22 cellular contexts compared by ENCODE assay signal in the genomic region with DNA sequence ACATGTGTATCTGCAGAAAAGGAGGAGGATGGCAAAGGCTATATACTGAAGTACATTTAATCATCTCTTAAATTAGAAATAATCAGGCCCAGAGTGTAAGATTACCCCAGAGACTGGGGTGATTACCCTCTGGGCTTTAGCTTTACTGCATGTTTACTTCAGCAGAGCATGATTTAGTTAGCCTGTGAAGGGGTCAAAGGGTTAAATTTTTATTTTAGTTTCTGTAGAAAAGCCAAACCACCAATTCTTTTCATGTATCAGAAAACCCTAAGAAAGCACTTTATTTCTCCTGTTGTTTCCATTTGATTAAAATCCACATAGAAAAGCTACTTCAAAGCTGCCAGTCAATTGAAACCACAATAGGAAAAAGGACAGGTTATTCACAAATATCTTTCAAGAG.
DNase-seq lines count a peak whose midpoint lies in the region; ATAC-seq, FAIRE-seq and TF ChIP-seq lines count a peak whose summit lies in the region.
"Had no signal": no experiment of that assay in that cellular context is flagged by ENCODE, and none has a peak within 500 bp of the region (broad histone marks: within the 10 kb centered on the region; RNA-seq: fewer than 3 reads in every experiment).

No MANE protein-coding gene starts in this region.

- H3K4me3 ChIP-seq in liver (ENCODE audit: low read depth in 1 of 3, low read length in 3 of 3): no peak overlapping the region
- H3K4me3 ChIP-seq in right lobe of liver: no peak overlapping the region
- H3K4me3 ChIP-seq in mammary epithelial cell (replicated peaks in 1 of 3; ENCODE audit: insufficient read depth in 1 of 3, low read depth in 2 of 3, low read length in 3 of 3): no peak overlapping the region
- H3K4me3 ChIP-seq: PC-9 had no signal

- in situ Hi-C loops in mammary epithelial cell (cut with MboI; ENCODE audit: low sequenced_read_pairs in 2 of 2): no loop called here

- H3K27me3 ChIP-seq in liver (ENCODE audit: control insufficient read depth in 4 of 4, insufficient read depth in 4 of 4, low read length in 3 of 4): no peaks in the 10 kb centered on the region
- H3K27me3 ChIP-seq in right lobe of liver: no peaks in the 10 kb centered on the region
- no peaks in the 10 kb centered on the region for H3K27me3 ChIP-seq in mammary epithelial cell (ENCODE audit: insufficient read depth, low read length)

- peaks cover 4% of the 10 kb centered on the region for H3K36me3 Mint-ChIP-seq in nephron progenitor cell (ENCODE audit: low read depth)
- no peaks in the 10 kb centered on the region for H3K36me3 Mint-ChIP-seq in naive thymus-derived CD8-positive, alpha-beta T cell

- CTCF ChIA-PET in mammary epithelial cell (lab: Charles Lee; ENCODE audit: low non-redundant PET): no interaction called here

- H4K20me1 ChIP-seq in mammary epithelial cell (ENCODE audit: insufficient read depth, low read length): no peaks in the 10 kb centered on the region

- intact Hi-C loops in right lobe of liver (cut with DNase I): no loop called here
- intact Hi-C loops in mammary epithelial cell (cut with micrococcal nuclease): loop anchor here (5.0 kb wide), 1 partner anchor 85 kb away; no protein-coding TSS in a partner anchor

- TF ChIP-seq CTCF in liver (IDR thresholded peaks at IDR 0.05; ENCODE audit: low read depth, low read length, missing input control) (no peak), right lobe of liver (IDR thresholded peaks at IDR 0.05) (no peak), nephron progenitor cell (IDR thresholded peaks at IDR 0.05) (no peak), mammary epithelial cell (conservative IDR thresholded peaks at IDR 0.05 in 1 of 2, IDR thresholded peaks at IDR 0.05 in 1 of 2; ENCODE audit: extremely low read depth in 1 of 2, insufficient read depth in 1 of 2, low read depth in 1 of 2, low read length in 2 of 2) (no peak)

- H3K36me3 ChIP-seq in liver (ENCODE audit: control insufficient read depth in 4 of 4, insufficient read depth in 3 of 4, low read depth in 1 of 4, low read length in 3 of 4): no peaks in the 10 kb centered on the region
- H3K36me3 ChIP-seq in right lobe of liver: no peaks in the 10 kb centered on the region
- H3K36me3 ChIP-seq in mammary epithelial cell (ENCODE audit: insufficient read depth, low read length): no peaks in the 10 kb centered on the region

- H3K4me3 Mint-ChIP-seq in nephron progenitor cell: no peak overlapping the region
- no peak overlapping the region for H3K4me3 Mint-ChIP-seq in naive thymus-derived CD8-positive, alpha-beta T cell
- H3K4me3 Mint-ChIP-seq: HFFc6 had no signal

- H3K9me3 ChIP-seq in liver (ENCODE audit: control insufficient read depth in 4 of 4, low read length in 3 of 4): no peaks in the 10 kb centered on the region
- H3K9me3 ChIP-seq in right lobe of liver: no peaks in the 10 kb centered on the region
- no peaks in the 10 kb centered on the region for H3K9me3 ChIP-seq in mammary epithelial cell (replicated peaks; ENCODE audit: insufficient read depth, low read length)

- H2AFZ ChIP-seq in mammary epithelial cell (ENCODE audit: low read depth, low read length): no peak overlapping the region
- H2AFZ ChIP-seq: PC-9 had no signal

- no peaks in the 10 kb centered on the region for H3K27me3 Mint-ChIP-seq in nephron progenitor cell (ENCODE audit: low read depth, poor library complexity)
- peaks cover 15 to 54% (median 22%) of the 10 kb centered on the region in 5 donors for H3K27me3 Mint-ChIP-seq in naive thymus-derived CD8-positive, alpha-beta T cell

- POLR2A ChIA-PET in naive thymus-derived CD8-positive, alpha-beta T cell (lab: Charles Lee): no interaction called here

- peak overlapping the region; percentile 98 for H3K27ac Mint-ChIP-seq in nephron progenitor cell
- H3K27ac Mint-ChIP-seq in naive thymus-derived CD8-positive, alpha-beta T cell: no peak overlapping the region
- H3K27ac Mint-ChIP-seq: HFFc6 had no signal

- no peak overlapping the region for H3K9ac ChIP-seq in liver (ENCODE audit: low read depth in 1 of 2, low read length in 2 of 2)
- no peak overlapping the region for H3K9ac ChIP-seq in mammary epithelial cell (ENCODE audit: insufficient read depth, low read length)

- H3K27ac ChIP-seq in liver (ENCODE audit: low read depth in 1 of 2, low read length in 2 of 2): no peak overlapping the region
- no peak overlapping the region for H3K27ac ChIP-seq in right lobe of liver
- H3K27ac ChIP-seq in mammary epithelial cell (ENCODE audit: insufficient read depth, low read depth, low read length): no peak overlapping the region
- H3K27ac ChIP-seq: PC-9, RWPE1 had no signal

- peaks cover 54% of the 10 kb centered on the region for H3K4me1 Mint-ChIP-seq in nephron progenitor cell
- no peaks in the 10 kb centered on the region for H3K4me1 Mint-ChIP-seq in naive thymus-derived CD8-positive, alpha-beta T cell

- BruUV-seq in mammary epithelial cell (replicated peaks; lab: Mats Ljungman, UMichigan): no TSS peak

- DNase-seq in right lobe of liver (no peak), nephron progenitor cell (no peak), putamen (ENCODE audit: low spot score) (no peak), mammary epithelial cell (no peak)
- no peak for DNase-seq in stimulated activated CD4-positive, alpha-beta T cell treated with anti-CD3 and anti-CD28 coated beads, Interleukin-1b, Interleukin-23, amount 100 ng/mL, for 48 hours
- no peak for DNase-seq in naive thymus-derived CD8-positive, alpha-beta T cell
- DNase-seq: AML-193, C1 segment of cervical spinal cord, EL, GF-D8, H7, HFFc6, Karpas-422, NCI-H1417, NCI-H1694 treated with DMSO at 0.1 percent for 48 hours, NCI-H446 treated with DMSO at 0.1 percent for 48 hours, NCI-H526 treated with DMSO at 0.1 percent for 48 hours, PC-9, SHP77 treated with DMSO at 0.1 percent for 48 hours had no signal

- H3K9me3 Mint-ChIP-seq in nephron progenitor cell: peaks cover 8% of the 10 kb centered on the region
- no peaks in the 10 kb centered on the region for H3K9me3 Mint-ChIP-seq in naive thymus-derived CD8-positive, alpha-beta T cell

- ATAC-seq in right lobe of liver: no peak
- no peak for ATAC-seq in naive thymus-derived CD8-positive, alpha-beta T cell

- no peak overlapping the region for H3K4me2 ChIP-seq in mammary epithelial cell (ENCODE audit: insufficient read depth, low read depth, low read length)
- H3K4me2 ChIP-seq: PC-9 had no signal

- FAIRE-seq in endometrium (lab: Jason Lieb, UNC): peak; percentile 59

- TF ChIP-seq POLR2A in right lobe of liver (IDR thresholded peaks at IDR 0.05): no peak

- dilution Hi-C loops in mammary epithelial cell (cut with HindIII; ENCODE audit: low sequenced_read_pairs): no loop called here

- H3K79me2 ChIP-seq in mammary epithelial cell (ENCODE audit: insufficient read depth, low read length): no peaks in the 10 kb centered on the region

- H3K4me1 ChIP-seq in liver (ENCODE audit: control insufficient read depth in 4 of 4, insufficient read depth in 4 of 4, low read length in 3 of 4) (no peaks in the 10 kb centered on the region), right lobe of liver (no peaks in the 10 kb centered on the region), mammary epithelial cell (ENCODE audit: insufficient read depth, low read length) (peaks cover 30% of the 10 kb centered on the region)

- TF ChIP-seq RAD21 in liver (IDR thresholded peaks at IDR 0.05): no peak

TF ChIP-seq in liver, 16 proteins besides CTCF, POLR2A, EP300 and RAD21 (continues in another document):
- TF ChIP-seq, protein P1, sequence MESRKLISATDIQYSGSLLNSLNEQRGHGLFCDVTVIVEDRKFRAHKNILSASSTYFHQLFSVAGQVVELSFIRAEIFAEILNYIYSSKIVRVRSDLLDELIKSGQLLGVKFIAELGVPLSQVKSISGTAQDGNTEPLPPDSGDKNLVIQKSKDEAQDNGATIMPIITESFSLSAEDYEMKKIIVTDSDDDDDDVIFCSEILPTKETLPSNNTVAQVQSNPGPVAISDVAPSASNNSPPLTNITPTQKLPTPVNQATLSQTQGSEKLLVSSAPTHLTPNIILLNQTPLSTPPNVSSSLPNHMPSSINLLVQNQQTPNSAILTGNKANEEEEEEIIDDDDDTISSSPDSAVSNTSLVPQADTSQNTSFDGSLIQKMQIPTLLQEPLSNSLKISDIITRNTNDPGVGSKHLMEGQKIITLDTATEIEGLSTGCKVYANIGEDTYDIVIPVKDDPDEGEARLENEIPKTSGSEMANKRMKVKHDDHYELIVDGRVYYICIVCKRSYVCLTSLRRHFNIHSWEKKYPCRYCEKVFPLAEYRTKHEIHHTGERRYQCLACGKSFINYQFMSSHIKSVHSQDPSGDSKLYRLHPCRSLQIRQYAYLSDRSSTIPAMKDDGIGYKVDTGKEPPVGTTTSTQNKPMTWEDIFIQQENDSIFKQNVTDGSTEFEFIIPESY (IDR thresholded peaks at IDR 0.05): no peak
- TF ChIP-seq, protein P2, sequence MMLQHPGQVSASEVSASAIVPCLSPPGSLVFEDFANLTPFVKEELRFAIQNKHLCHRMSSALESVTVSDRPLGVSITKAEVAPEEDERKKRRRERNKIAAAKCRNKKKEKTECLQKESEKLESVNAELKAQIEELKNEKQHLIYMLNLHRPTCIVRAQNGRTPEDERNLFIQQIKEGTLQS (IDR thresholded peaks at IDR 0.05): no peak
- TF ChIP-seq RXRA (IDR thresholded peaks at IDR 0.05) (peak in 1 of 2 donors; percentile 19), YY1 (IDR thresholded peaks at IDR 0.05) (no peak), TAF1 (conservative IDR thresholded peaks at IDR 0.05) (no peak), HNF4G (IDR thresholded peaks at IDR 0.05) (no peak)
- TF ChIP-seq, protein P3, sequence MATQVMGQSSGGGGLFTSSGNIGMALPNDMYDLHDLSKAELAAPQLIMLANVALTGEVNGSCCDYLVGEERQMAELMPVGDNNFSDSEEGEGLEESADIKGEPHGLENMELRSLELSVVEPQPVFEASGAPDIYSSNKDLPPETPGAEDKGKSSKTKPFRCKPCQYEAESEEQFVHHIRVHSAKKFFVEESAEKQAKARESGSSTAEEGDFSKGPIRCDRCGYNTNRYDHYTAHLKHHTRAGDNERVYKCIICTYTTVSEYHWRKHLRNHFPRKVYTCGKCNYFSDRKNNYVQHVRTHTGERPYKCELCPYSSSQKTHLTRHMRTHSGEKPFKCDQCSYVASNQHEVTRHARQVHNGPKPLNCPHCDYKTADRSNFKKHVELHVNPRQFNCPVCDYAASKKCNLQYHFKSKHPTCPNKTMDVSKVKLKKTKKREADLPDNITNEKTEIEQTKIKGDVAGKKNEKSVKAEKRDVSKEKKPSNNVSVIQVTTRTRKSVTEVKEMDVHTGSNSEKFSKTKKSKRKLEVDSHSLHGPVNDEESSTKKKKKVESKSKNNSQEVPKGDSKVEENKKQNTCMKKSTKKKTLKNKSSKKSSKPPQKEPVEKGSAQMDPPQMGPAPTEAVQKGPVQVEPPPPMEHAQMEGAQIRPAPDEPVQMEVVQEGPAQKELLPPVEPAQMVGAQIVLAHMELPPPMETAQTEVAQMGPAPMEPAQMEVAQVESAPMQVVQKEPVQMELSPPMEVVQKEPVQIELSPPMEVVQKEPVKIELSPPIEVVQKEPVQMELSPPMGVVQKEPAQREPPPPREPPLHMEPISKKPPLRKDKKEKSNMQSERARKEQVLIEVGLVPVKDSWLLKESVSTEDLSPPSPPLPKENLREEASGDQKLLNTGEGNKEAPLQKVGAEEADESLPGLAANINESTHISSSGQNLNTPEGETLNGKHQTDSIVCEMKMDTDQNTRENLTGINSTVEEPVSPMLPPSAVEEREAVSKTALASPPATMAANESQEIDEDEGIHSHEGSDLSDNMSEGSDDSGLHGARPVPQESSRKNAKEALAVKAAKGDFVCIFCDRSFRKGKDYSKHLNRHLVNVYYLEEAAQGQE (IDR thresholded peaks at IDR 0.05): no peak
